ENCODE assay signal across 8 cellular contexts in genomic region chr3:66822059-66823009, GRCh38.
DNase-seq lines count a peak whose midpoint lies in the region; ATAC-seq and TF ChIP-seq lines count a peak whose summit lies in the region.

No MANE protein-coding gene starts in this region.

- H3K27me3 ChIP-seq in esophagus squamous epithelium (no peaks in the 10 kb centered on the region), neuronal stem cell (ENCODE audit: control insufficient read depth in 3 of 3, insufficient read depth in 3 of 3, low read depth in 1 of 3, low read length in 3 of 3) (no peaks in the 10 kb centered on the region), tibial artery (peaks cover 0 to 5% of the 10 kb centered on the region in 2 donors)

- no peaks in the 10 kb centered on the region for H3K4me1 ChIP-seq in esophagus squamous epithelium
- H3K4me1 ChIP-seq in neuronal stem cell (ENCODE audit: control insufficient read depth in 2 of 2, insufficient read depth in 1 of 2, low read depth in 1 of 2, low read length in 2 of 2): peaks cover 8 to 15% of the 10 kb centered on the region in 2 donors
- peaks cover 0 to 8% (median 0%) of the 10 kb centered on the region in 4 donors for H3K4me1 ChIP-seq in tibial artery

- H4K91ac ChIP-seq in neuronal stem cell (ENCODE audit: low read depth, low read length, poor library complexity): no peak overlapping the region

- H3K27ac ChIP-seq in esophagus squamous epithelium (no peak overlapping the region), neuronal stem cell (replicated peaks; ENCODE audit: low read length) (no peak overlapping the region), tibial artery (no peak overlapping the region)

- H3K14ac ChIP-seq in neuronal stem cell (ENCODE audit: low read length): no peak overlapping the region

- H3K23ac ChIP-seq in neuronal stem cell (ENCODE audit: low read depth, low read length, poor library complexity): no peak overlapping the region

- H3K4me2 ChIP-seq in neuronal stem cell (ENCODE audit: insufficient read depth, low read length, poor library complexity, severe bottlenecking): no peak overlapping the region

- intact Hi-C loops in esophagus squamous epithelium (cut with DNase I): loop anchor here (10.0 kb wide), 1 partner anchor 568 kb away; no protein-coding TSS in a partner anchor
- intact Hi-C loops in tibial artery (cut with DNase I; ENCODE audit: low total_unique reads): loop anchor here (5.0 to 10.0 kb wide), 2 partner anchors 415 to 568 kb away; no protein-coding TSS in a partner anchor

- TF ChIP-seq CTCF in AG09309 (IDR thresholded peaks at IDR 0.05; ENCODE audit: control insufficient read depth, insufficient read depth, low read depth, low read length, missing control alignments): peak; percentile 84
- TF ChIP-seq CTCF in esophagus squamous epithelium (IDR thresholded peaks at IDR 0.05): peak; percentile 66 to 80 (median 74)
- peak; percentile 63 to 66 for TF ChIP-seq CTCF in tibial artery (IDR thresholded peaks at IDR 0.05)

- H2BK120ac ChIP-seq in neuronal stem cell (ENCODE audit: low read depth, low read length): no peak overlapping the region

- H3K4me3 ChIP-seq in AG09309 (ENCODE audit: control insufficient read depth, low read depth, low read length) (no peak overlapping the region), esophagus squamous epithelium (no peak overlapping the region), neuronal stem cell (ENCODE audit: low read length in 2 of 2) (no peak overlapping the region), tibial artery (no peak overlapping the region)

- DNase-seq in AG09309 (ENCODE audit: low read depth): no peak
- peak; percentile 35 for DNase-seq in NCI-H526 treated with DMSO at 0.1 percent for 48 hours (lab: John Stamatoyannopoulos, UW)
- DNase-seq in activated CD8-positive, alpha-beta memory T cell treated with anti-CD3 and anti-CD28 coated beads, Interleukin-2, amount 50 U/mL, for 24 hours (ENCODE audit: extremely low read depth): peak; percentile 19
- no peak for DNase-seq in esophagus squamous epithelium (lab: John Stamatoyannopoulos, UW)
- peak; percentile 69 for DNase-seq in neuronal stem cell (ENCODE audit: low spot score)
- peak in 1 of 2 donors; percentile 40 for DNase-seq in tibial artery

- no peaks in the 10 kb centered on the region for H3K79me1 ChIP-seq in neuronal stem cell (ENCODE audit: low read depth, low read length)

- no peak overlapping the region for H2BK15ac ChIP-seq in neuronal stem cell (ENCODE audit: low read length)

- H2AK5ac ChIP-seq in neuronal stem cell (ENCODE audit: low read depth, low read length): no peak overlapping the region

- H3K9me3 ChIP-seq in esophagus squamous epithelium (no peaks in the 10 kb centered on the region), neuronal stem cell (replicated peaks in 1 of 2; ENCODE audit: control insufficient read depth in 2 of 2, insufficient read depth in 1 of 2, low read depth in 1 of 2, low read length in 2 of 2) (no peaks in the 10 kb centered on the region), tibial artery (no peaks in the 10 kb centered on the region)

- H3K36me3 ChIP-seq in esophagus squamous epithelium (no peaks in the 10 kb centered on the region), neuronal stem cell (replicated peaks in 1 of 2; ENCODE audit: control insufficient read depth in 2 of 2, insufficient read depth in 2 of 2, low read length in 2 of 2) (no peaks in the 10 kb centered on the region), tibial artery (no peaks in the 10 kb centered on the region)

- H3K9ac ChIP-seq in neuronal stem cell (ENCODE audit: low read depth, low read length, poor library complexity): no peak overlapping the region

- no peak overlapping the region for H2BK12ac ChIP-seq in neuronal stem cell (ENCODE audit: low read length)

- H3K18ac ChIP-seq in neuronal stem cell (ENCODE audit: low read length): no peak overlapping the region

- H3K4ac ChIP-seq in neuronal stem cell (ENCODE audit: low read length): no peak overlapping the region

- TF ChIP-seq POLR2A in esophagus squamous epithelium (IDR thresholded peaks at IDR 0.05): no peak

- 64 to 69% methylated on average over 13 of the region's 13 CpGs for WGBS in esophagus squamous epithelium, 2 donors
- WGBS in neuronal stem cell (ENCODE audit: extremely low coverage in 2 of 2, insufficient read length in 2 of 2, insufficient replicate concordance in 1 of 2), 2 donors: no CpG with 5 or more reads among the region's 13 CpGs

- H2AFZ ChIP-seq in neuronal stem cell (ENCODE audit: low read length): no peak overlapping the region

- H4K8ac ChIP-seq in neuronal stem cell (ENCODE audit: low read depth, low read length): no peak overlapping the region

- no peak overlapping the region for H2BK5ac ChIP-seq in neuronal stem cell (ENCODE audit: low read length)

- ATAC-seq in GM18508 (IDR thresholded peaks at IDR 0.05; ENCODE audit: insufficient read depth, unreplicated experiment) (peak; percentile 91), HG03025 (IDR thresholded peaks at IDR 0.05; ENCODE audit: low FRiP score, unreplicated experiment) (peak; percentile 84)

Comparison
In these comparisons a context has a peak if more than half of its experiments do, and no peak if none do; other contexts are left out.
1. DNase-seq: peak in NCI-H526 treated with DMSO at 0.1 percent for 48 hours (single experiment), activated CD8-positive, alpha-beta memory T cell treated with anti-CD3 and anti-CD28 coated beads, Interleukin-2, amount 50 U/mL, for 24 hours (single experiment) and neuronal stem cell (single experiment); none in AG09309 (single experiment) and esophagus squamous epithelium (single experiment).
2. Peak in every context shown above with its lines, with median percentiles within 50 percentile points of each other: CTCF ChIP-seq.